Comparison of ENCODE assay signal across 9 cellular contexts in the genomic region with DNA sequence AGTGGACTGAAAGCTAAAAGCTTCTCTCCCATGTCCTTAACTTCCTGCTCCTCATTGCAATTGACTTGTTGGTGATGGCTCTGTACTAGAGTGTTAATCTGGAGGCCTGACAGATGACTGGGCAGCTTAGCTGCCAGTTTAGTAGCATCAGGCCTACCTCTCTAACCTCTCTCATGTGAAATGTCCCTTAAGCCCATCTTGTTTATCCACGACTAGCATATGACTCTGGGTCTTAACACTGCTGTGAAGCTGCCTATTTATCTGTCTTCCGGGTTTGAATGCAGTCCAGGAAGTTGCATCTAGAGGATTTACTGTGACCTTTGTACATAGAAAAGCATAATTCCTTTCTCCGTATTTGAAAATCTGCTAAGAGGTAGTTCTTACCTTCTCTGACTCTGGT.
DNase-seq lines count a peak whose midpoint lies in the region; ATAC-seq, FAIRE-seq and TF ChIP-seq lines count a peak whose summit lies in the region.
"Had no signal": no experiment of that assay in that cellular context is flagged by ENCODE, and none has a peak within 500 bp of the region (broad histone marks: within the 10 kb centered on the region; RNA-seq: fewer than 3 reads in every experiment).

No MANE protein-coding gene starts in this region.

- no CpG with 5 or more reads among the region's 3 CpGs for WGBS in H9 (ENCODE audit: extremely low coverage, insufficient read length, low lambda C conversion rate)
- WGBS in small intestine, 3 donors, result 2 to 26% (median 14%) methylated on average over 3 of the region's 3 CpGs

- no peak for ATAC-seq in T-cell (replicated peaks in 1 of 4)
- no peak for ATAC-seq in HG03565 (IDR thresholded peaks at IDR 0.05; ENCODE audit: unreplicated experiment)
- no peak for ATAC-seq in HG03342 (IDR thresholded peaks at IDR 0.05; ENCODE audit: unreplicated experiment)

- no peak overlapping the region for H3K4me2 ChIP-seq in H9 (ENCODE audit: insufficient read depth, insufficient read length, low read length)

- CTCF ChIA-PET in T-cell (lab: Charles Lee), result interaction anchor here in 1 of 2 donors (0.9 kb wide), 1 partner anchor 10 kb away, joined by 3 read pairs; no protein-coding TSS in a partner anchor

- no peak overlapping the region for H3K23ac ChIP-seq in H9 (ENCODE audit: insufficient read length, low read depth, low read length)

- peaks cover 3% of the 10 kb centered on the region for H4K20me1 ChIP-seq in H9 (ENCODE audit: control insufficient read depth, insufficient read depth, insufficient read length)

- DNase-seq in H9, result no peak
- no peak for DNase-seq in T-cell
- peak; percentile 50 for DNase-seq in glomerular visceral epithelial cell (ENCODE audit: extremely low spot score)
- DNase-seq in small intestine, result peak; percentile 81
- no peak for DNase-seq in NCI-H2081 (lab: John Stamatoyannopoulos, UW)
- DNase-seq: activated CD4-positive, alpha-beta T cell treated with anti-CD3 and anti-CD28 coated beads, Interleukin-2, amount 10 ng/mL, durations not matched to agents 7 days and 5 days; effector memory CD4-positive, alpha-beta T cell had no signal

- H3K27ac Mint-ChIP-seq in H9 (peak overlapping the region in 2 of 3 experiments; percentile 54 to 63; a peak in 4 of 7 replicates), T-cell (peak overlapping the region; percentile 51 to 73)
- H3K27ac Mint-ChIP-seq: activated CD4-positive, alpha-beta T cell treated with anti-CD3 and anti-CD28 coated beads, Interleukin-2, amount 10 ng/mL, durations not matched to agents 7 days and 5 days had no signal

- no peak overlapping the region for H2BK5ac ChIP-seq in H9 (ENCODE audit: insufficient read length, low read length)

- H3K27me3 Mint-ChIP-seq in H9 (ENCODE audit: low read depth) (no peaks in the 10 kb centered on the region), T-cell (no peaks in the 10 kb centered on the region)
- H3K27me3 Mint-ChIP-seq: activated CD4-positive, alpha-beta T cell treated with anti-CD3 and anti-CD28 coated beads, Interleukin-2, amount 10 ng/mL, durations not matched to agents 7 days and 5 days had no signal

- H3K36me3 ChIP-seq in small intestine (ENCODE audit: control insufficient read depth in 2 of 2, insufficient read depth in 2 of 2, low read length in 2 of 2), result peaks cover 0 to 16% of the 10 kb centered on the region in 2 donors

- H2BK15ac ChIP-seq in H9 (ENCODE audit: low read depth, low read length), result no peak overlapping the region

- no peak overlapping the region for H3K14ac ChIP-seq in H9 (ENCODE audit: insufficient read depth, low read length)

- H3K4me3 ChIP-seq in small intestine (ENCODE audit: low read depth in 1 of 2, low read length in 2 of 2), result no peak overlapping the region

- no peak overlapping the region for H2BK120ac ChIP-seq in H9 (ENCODE audit: low read depth, low read length, poor library complexity, severe bottlenecking)

- H3K4me3 Mint-ChIP-seq in H9, result no peak overlapping the region
- no peak overlapping the region for H3K4me3 Mint-ChIP-seq in T-cell
- H3K4me3 Mint-ChIP-seq: activated CD4-positive, alpha-beta T cell treated with anti-CD3 and anti-CD28 coated beads, Interleukin-2, amount 10 ng/mL, durations not matched to agents 7 days and 5 days had no signal

- H3K9me3 ChIP-seq in H9 (ENCODE audit: control insufficient read depth, low read depth, low read length) (no peaks in the 10 kb centered on the region), small intestine (ENCODE audit: control insufficient read depth, low read depth) (no peaks in the 10 kb centered on the region)

- no peak overlapping the region for H2BK20ac ChIP-seq in H9 (ENCODE audit: low read depth, low read length, poor library complexity, severe bottlenecking)

- H3K9me3 Mint-ChIP-seq in H9, result no peaks in the 10 kb centered on the region
- no peaks in the 10 kb centered on the region for H3K9me3 Mint-ChIP-seq in T-cell
- H3K9me3 Mint-ChIP-seq: activated CD4-positive, alpha-beta T cell treated with anti-CD3 and anti-CD28 coated beads, Interleukin-2, amount 10 ng/mL, durations not matched to agents 7 days and 5 days had no signal

- H3K18ac ChIP-seq in H9 (ENCODE audit: insufficient read length, low read depth, low read length), result no peak overlapping the region

- no peaks in the 10 kb centered on the region for H3K23me2 ChIP-seq in H9 (ENCODE audit: insufficient read length, low read depth, low read length, poor library complexity, severe bottlenecking)

- no peak overlapping the region for H3T11ph ChIP-seq in H9 (ENCODE audit: low read length)

- H3K9ac ChIP-seq in H9 (ENCODE audit: extremely low read depth, insufficient read length, low read length), result no peak overlapping the region

- H3K4me1 ChIP-seq in H9 (ENCODE audit: insufficient read depth, low read length) (peaks cover 2% of the 10 kb centered on the region; the same call in 1 of the 2 replicates), small intestine (ENCODE audit: control insufficient read depth in 2 of 2, insufficient read depth in 1 of 2, low read depth in 1 of 2, low read length in 1 of 2) (peaks cover 0 to 9% of the 10 kb centered on the region in 2 donors)

- H4K91ac ChIP-seq in H9 (ENCODE audit: insufficient read length, low read depth, low read length), result no peak overlapping the region

- H3K27me3 ChIP-seq in H9 (ENCODE audit: insufficient read depth, low read length) (no peaks in the 10 kb centered on the region), small intestine (ENCODE audit: control insufficient read depth in 2 of 2, insufficient read depth in 2 of 2, low read length in 2 of 2) (no peaks in the 10 kb centered on the region)

- POLR2A ChIA-PET in T-cell (lab: Charles Lee), result interaction anchor here in 1 of 2 donors (0.6 kb wide), 1 partner anchor 465 kb away, joined by 3 read pairs; no protein-coding TSS in a partner anchor

- H3K4me1 Mint-ChIP-seq in H9 (peaks cover 27 to 37% of the 10 kb centered on the region in 2 experiments), T-cell (peaks cover 0 to 14% (median 11%) of the 10 kb centered on the region in 3 donors)

- H3K4ac ChIP-seq in H9 (ENCODE audit: low read depth, low read length), result no peak overlapping the region

- FAIRE-seq in small intestine (lab: Jason Lieb, UNC), result no peak

- no peak for TF ChIP-seq CTCF in H9 (conservative IDR thresholded peaks at IDR 0.05)

- no peak overlapping the region for H2BK12ac ChIP-seq in H9 (ENCODE audit: insufficient read length, low read depth, low read length)

- H3K79me2 ChIP-seq in H9 (ENCODE audit: insufficient read depth, low read length), result no peaks in the 10 kb centered on the region

- no peaks in the 10 kb centered on the region for H3K79me1 ChIP-seq in H9 (ENCODE audit: insufficient read depth, low read depth, low read length, poor library complexity, severe bottlenecking)

- H3K27ac ChIP-seq in H9 (ENCODE audit: insufficient read length, low read depth, low read length), result no peak overlapping the region
- peak overlapping the region; percentile 87 to 89 for H3K27ac ChIP-seq in small intestine (ENCODE audit: low read depth in 1 of 2, low read length in 1 of 2)

- no peak overlapping the region for H4K5ac ChIP-seq in H9 (ENCODE audit: insufficient read length, low read depth, low read length)

- H4K8ac ChIP-seq in H9 (replicated peaks; ENCODE audit: insufficient read length, low read depth, low read length), result no peak overlapping the region

- H3K36me3 Mint-ChIP-seq in H9 (ENCODE audit: insufficient read depth in 1 of 3, low read depth in 3 of 3) (peaks cover 2 to 24% (median 16%) of the 10 kb centered on the region in 3 experiments; a peak in 6 of 7 replicates), T-cell (peaks cover 36% of the 10 kb centered on the region)

- H2AFZ ChIP-seq in H9 (ENCODE audit: low read length), result no peak overlapping the region

- no peak overlapping the region for H3K56ac ChIP-seq in H9 (ENCODE audit: insufficient read length, low read depth, low read length)

- H2AK5ac ChIP-seq in H9 (ENCODE audit: insufficient read length, low read length), result no peak overlapping the region

Comparison
In these comparisons a context has a peak if more than half of its experiments do, and no peak if none do; other contexts are left out.
1. DNase-seq: peak in glomerular visceral epithelial cell (single experiment) and small intestine (single experiment); none in H9 (single experiment), T-cell (0 of 34) and NCI-H2081 (0 of 2).